In genomic region chr6:44147256-44147655, GRCh38 we compare ENCODE assay signal across 19 cellular contexts. TPM values are rescaled to one million over a fixed set of nuclear protein-coding genes. Genes with fewer than 3 reads are reported as not detected.
DNase-seq lines count a peak whose midpoint lies in the region; ATAC-seq and TF ChIP-seq lines count a peak whose summit lies in the region.
"Had no signal": no experiment of that assay in that cellular context is flagged by ENCODE, and none has a peak within 500 bp of the region (broad histone marks: within the 10 kb centered on the region; RNA-seq: fewer than 3 reads in every experiment).

No MANE protein-coding gene starts in this region.

- DNase-seq in RWPE1 (ENCODE audit: low spot score) (no peak), T-helper 17 cell (no peak), sigmoid colon (peak; percentile 47), RKO (ENCODE audit: low spot score) (no peak), GF-D8 (lab: John Stamatoyannopoulos, UW) (no peak), upper lobe of left lung (no peak)
- no peak for DNase-seq in activated effector memory CD4-positive, alpha-beta T cell treated with anti-CD3 and anti-CD28 coated beads, Interleukin-2, amount 50 U/mL, for 16 hours
- DNase-seq: 8988T; ACHN; BE2C; Caco-2; Calu3; CD4-positive, alpha-beta T cell; CD8-positive, alpha-beta T cell; DMS79 treated with DMSO at 0.1 percent for 48 hours had no signal

- H3K27me3 Mint-ChIP-seq in T-helper 17 cell = no peaks in the 10 kb centered on the region
- H3K27me3 Mint-ChIP-seq: CD4-positive, alpha-beta T cell had no signal

- H3K27me3 ChIP-seq in sigmoid colon (no peaks in the 10 kb centered on the region), upper lobe of left lung (no peaks in the 10 kb centered on the region)
- H3K27me3 ChIP-seq: BE2C; BLaER1 treated with 17β-estradiol and CSF1 and Interleukin-3, amounts not matched to agents 10 nM and 100 nM had no signal

- H3K4me3 ChIP-seq in sigmoid colon (no peak overlapping the region), upper lobe of left lung (no peak overlapping the region)
- H3K4me3 ChIP-seq: BLaER1 treated with 17β-estradiol and CSF1 and Interleukin-3, amounts not matched to agents 10 nM and 100 nM; GM12878 had no signal

- H3K27ac ChIP-seq in RWPE1 (peak overlapping the region; percentile 18; the same call in 1 of the 2 replicates), sigmoid colon (no peak overlapping the region), upper lobe of left lung (no peak overlapping the region)
- H3K27ac ChIP-seq: BLaER1 treated with 17β-estradiol and CSF1 and Interleukin-3, amounts not matched to agents 10 nM and 100 nM; C4-2B had no signal

- intact Hi-C loops in sigmoid colon (cut with DNase I) = no loop called here

- H3K4me1 ChIP-seq in sigmoid colon = peaks cover 0 to 7% (median 2%) of the 10 kb centered on the region in 4 donors
- H3K4me1 ChIP-seq in upper lobe of left lung = peaks cover 0 to 8% (median 0%) of the 10 kb centered on the region in 4 donors
- H3K4me1 ChIP-seq: BE2C, Caco-2 had no signal

- peaks cover 13% of the 10 kb centered on the region for H3K4me1 Mint-ChIP-seq in T-helper 17 cell

- no peak for TF ChIP-seq CTCF in RWPE1 (conservative IDR thresholded peaks at IDR 0.05; ENCODE audit: low read depth)
- no peak for TF ChIP-seq CTCF in sigmoid colon (IDR thresholded peaks at IDR 0.05)
- TF ChIP-seq CTCF in upper lobe of left lung (IDR thresholded peaks at IDR 0.05) = no peak

- peaks cover 0 to 73% (median 21%) of the 10 kb centered on the region in 4 donors for H3K36me3 ChIP-seq in sigmoid colon
- peaks cover 12 to 80% (median 48%) of the 10 kb centered on the region in 4 donors for H3K36me3 ChIP-seq in upper lobe of left lung
- H3K36me3 ChIP-seq: BE2C had no signal

- H3K9me3 ChIP-seq in T-helper 17 cell (ENCODE audit: control insufficient read depth, low read length, poor library complexity, severe bottlenecking) = no peaks in the 10 kb centered on the region
- no peaks in the 10 kb centered on the region for H3K9me3 ChIP-seq in sigmoid colon
- H3K9me3 ChIP-seq in upper lobe of left lung = no peaks in the 10 kb centered on the region
- H3K9me3 ChIP-seq: BE2C; BLaER1 treated with 17β-estradiol and CSF1 and Interleukin-3, amounts not matched to agents 10 nM and 100 nM; Caco-2 had no signal

- CTCF ChIA-PET in RWPE1 (lab: Yijun Ruan, JAX) = no interaction called here

- TF ChIP-seq POLR2A in sigmoid colon (IDR thresholded peaks at IDR 0.05) (no peak), upper lobe of left lung (IDR thresholded peaks at IDR 0.05) (no peak)

- ATAC-seq in T-helper 17 cell = no peak
- ATAC-seq in upper lobe of left lung (ENCODE audit: low FRiP score in 2 of 2) = no peak
- ATAC-seq: CD8-positive, alpha-beta T cell; GM12878 had no signal

- H3K4me3 Mint-ChIP-seq in T-helper 17 cell = peak overlapping the region; percentile 64
- H3K4me3 Mint-ChIP-seq: CD4-positive, alpha-beta T cell; CD8-positive, alpha-beta T cell had no signal

- 95 to 96% methylated on average over 7 of the region's 7 CpGs for WGBS in sigmoid colon, 2 donors
- 79 to 92% methylated on average over 7 of the region's 7 CpGs for whole genome bisulfite sequencing in upper lobe of left lung, 2 donors

- no peak overlapping the region for H3K27ac Mint-ChIP-seq in T-helper 17 cell
- H3K27ac Mint-ChIP-seq: CD4-positive, alpha-beta T cell; CD8-positive, alpha-beta T cell had no signal

- H3K36me3 Mint-ChIP-seq in T-helper 17 cell (ENCODE audit: low read depth) = peaks cover 7% of the 10 kb centered on the region

- TF ChIP-seq EP300 in sigmoid colon (IDR thresholded peaks at IDR 0.05) (no peak), upper lobe of left lung (IDR thresholded peaks at IDR 0.05) (no peak)

- POLR2A ChIA-PET in RWPE1 (lab: Yijun Ruan, JAX; ENCODE audit: low non-redundant PET) = no interaction called here

RNA-seq across cellular contexts. Expression of gene CAPN11, which starts 11.4 kb away (rescaled TPM):
- total RNA-seq in T-helper 17 cell = 1 to 10 TPM in 1 of 2 donors, under 1 TPM in 1; 0.26 to 1.0 TPM
- under 1 TPM in 1 of 4 donors, not detected in 3; 0.82 TPM for total RNA-seq in sigmoid colon
- 1 to 10 TPM in 1 of 3 donors, under 1 TPM in 2; 0.41 to 1.6 (median 0.60) TPM for polyA plus RNA-seq in sigmoid colon
- under 1 TPM in 4 of 6 donors, not detected in 2; 0.30 to 0.81 (median 0.52) TPM for total RNA-seq in upper lobe of left lung
- total RNA-seq: A673, Caco-2, Calu3 had no signal

RNA-seq across cellular contexts. Expression of gene TMEM63B, which starts 19.9 kb away (rescaled TPM):
- total RNA-seq in T-helper 17 cell = 10 to 100 TPM; 25.6 to 27.1 TPM
- total RNA-seq in sigmoid colon = 10 to 100 TPM; 10.0 to 21.3 (median 16.3) TPM
- polyA plus RNA-seq in sigmoid colon = 10 to 100 TPM in 2 of 3 donors, 1 to 10 TPM in 1; 9.0 to 48.5 (median 14.6) TPM
- total RNA-seq in upper lobe of left lung = 100 to 1,000 TPM in 4 of 6 donors, 10 to 100 TPM in 2; 89.8 to 198 (median 128) TPM

RNA-seq across cellular contexts. Expression of gene MRPL14, which starts 20.0 kb away (rescaled TPM):
- total RNA-seq in T-helper 17 cell = 10 to 100 TPM; 13.2 to 13.7 TPM
- total RNA-seq in sigmoid colon = 10 to 100 TPM; 32.4 to 55.8 (median 45.3) TPM
- 100 to 1,000 TPM in 2 of 3 donors, 10 to 100 TPM in 1; 85.6 to 150 (median 109) TPM for polyA plus RNA-seq in sigmoid colon
- total RNA-seq in upper lobe of left lung = 100 to 1,000 TPM in 3 of 6 donors, 10 to 100 TPM in 3; 89.1 to 164 (median 97.7) TPM
